18 cellular contexts compared by ENCODE assay signal in genomic region chr2:238509903-238510302, GRCh38.
DNase-seq lines count a peak whose midpoint lies in the region; ATAC-seq, FAIRE-seq and TF ChIP-seq lines count a peak whose summit lies in the region.
"Had no signal": no experiment of that assay in that cellular context is flagged by ENCODE, and none has a peak within 500 bp of the region (broad histone marks: within the 10 kb centered on the region; RNA-seq: fewer than 3 reads in every experiment).

No MANE protein-coding gene starts in this region.

- H3K27me3 ChIP-seq in HepG2 (ENCODE audit: control insufficient read depth in 1 of 2, insufficient read depth in 2 of 2, low read length in 2 of 2) (no peaks in the 10 kb centered on the region), right lobe of liver (no peaks in the 10 kb centered on the region), esophagus squamous epithelium (peaks cover 0 to 11% (median 0%) of the 10 kb centered on the region in 4 donors), right cardiac atrium (ENCODE audit: control insufficient read depth, insufficient read depth) (no peaks in the 10 kb centered on the region)

- WGBS in HepG2 (ENCODE audit: low lambda C conversion rate) = 77% methylated on average over 6 of the region's 7 CpGs
- 75% methylated on average over 2 of the region's 7 CpGs for WGBS in right lobe of liver (ENCODE audit: insufficient coverage, low coverage, low lambda C conversion rate, missing lambda C conversion rate)
- 82% methylated on average over 4 of the region's 7 CpGs; no CpG with 5 or more reads in 1 of the 2 donors for WGBS in esophagus squamous epithelium, 2 donors
- 84% methylated on average over 7 of the region's 7 CpGs for WGBS in right cardiac atrium

- intact Hi-C loops in HepG2 (cut with micrococcal nuclease; ENCODE audit: unreplicated experiment) (no loop called here), right lobe of liver (cut with DNase I) (no loop called here), esophagus squamous epithelium (cut with DNase I) (loop anchor here (10.0 kb wide), 1 partner anchor 275 kb away; no protein-coding TSS in a partner anchor), right cardiac atrium (cut with DNase I) (loop anchor here in 2 of 4 donors (5.0 to 10.0 kb wide), 3 partner anchors 95 to 275 kb away; no protein-coding TSS in a partner anchor)

- peak overlapping the region; percentile 48 for H3K27ac Mint-ChIP-seq in glutamatergic neuron (ENCODE audit: unreplicated experiment)
- H3K27ac Mint-ChIP-seq in nephron progenitor cell = no peak overlapping the region
- no peak overlapping the region for H3K27ac Mint-ChIP-seq in chondrocyte (ENCODE audit: unreplicated experiment)
- H3K27ac Mint-ChIP-seq: CD8-positive, alpha-beta T cell had no signal

- no peak overlapping the region for H3K27ac ChIP-seq in HepG2 (ENCODE audit: extremely low read length, insufficient read depth, low read length)
- no peak overlapping the region for H3K27ac ChIP-seq in right lobe of liver
- H3K27ac ChIP-seq in esophagus squamous epithelium = no peak overlapping the region
- H3K27ac ChIP-seq in right cardiac atrium (ENCODE audit: low read length) = no peak overlapping the region

- H3K4me3 ChIP-seq in HepG2 (replicated peaks in 1 of 3; ENCODE audit: insufficient read depth in 1 of 3, low read depth in 2 of 3, low read length in 3 of 3) (no peak overlapping the region), right lobe of liver (no peak overlapping the region), esophagus squamous epithelium (no peak overlapping the region), right cardiac atrium (ENCODE audit: low read length) (no peak overlapping the region)

- H3K79me2 ChIP-seq in HepG2 (ENCODE audit: insufficient read depth, low read length) = no peaks in the 10 kb centered on the region

- H3K27me3 Mint-ChIP-seq in glutamatergic neuron (ENCODE audit: unreplicated experiment) = no peaks in the 10 kb centered on the region
- H3K27me3 Mint-ChIP-seq in nephron progenitor cell (ENCODE audit: low read depth, poor library complexity) = no peaks in the 10 kb centered on the region
- H3K27me3 Mint-ChIP-seq in chondrocyte (ENCODE audit: low read depth) = peaks cover 3% of the 10 kb centered on the region

- no peaks in the 10 kb centered on the region for H3K36me3 ChIP-seq in HepG2 (replicated peaks in 1 of 2; ENCODE audit: control insufficient read depth in 1 of 2, insufficient read depth in 2 of 2, low read length in 2 of 2)
- no peaks in the 10 kb centered on the region for H3K36me3 ChIP-seq in right lobe of liver
- no peaks in the 10 kb centered on the region for H3K36me3 ChIP-seq in esophagus squamous epithelium

- peaks cover 41% of the 10 kb centered on the region for H3K4me1 ChIP-seq in HepG2 (ENCODE audit: insufficient read depth, low read length)
- no peaks in the 10 kb centered on the region for H3K4me1 ChIP-seq in right lobe of liver
- no peaks in the 10 kb centered on the region for H3K4me1 ChIP-seq in esophagus squamous epithelium
- no peaks in the 10 kb centered on the region for H3K4me1 ChIP-seq in right cardiac atrium (ENCODE audit: control insufficient read depth, insufficient read depth, low read length)

- POLR2A ChIA-PET in HepG2 (lab: Yijun Ruan, JAX) = no interaction called here

- H3K4me1 Mint-ChIP-seq in glutamatergic neuron (ENCODE audit: low read depth, unreplicated experiment) (peaks cover 12% of the 10 kb centered on the region), nephron progenitor cell (peaks cover 59% of the 10 kb centered on the region), chondrocyte (ENCODE audit: low read depth) (peaks cover 4% of the 10 kb centered on the region)

- in situ Hi-C loops in HepG2 (cut with HindIII; ENCODE audit: extremely low pct_ligation_motif_present, low pct_unique_long_range_greater_than_20kb) = no loop called here

- H2AFZ ChIP-seq in HepG2 (ENCODE audit: low read length) = no peak overlapping the region

- no peak for TF ChIP-seq RAD21 in HepG2 (CRISPR knock-in tag; IDR thresholded peaks at IDR 0.05)

- H3K9me3 Mint-ChIP-seq in glutamatergic neuron (ENCODE audit: unreplicated experiment) (no peaks in the 10 kb centered on the region), nephron progenitor cell (peaks cover 15% of the 10 kb centered on the region), chondrocyte (ENCODE audit: low read depth) (peaks cover 3% of the 10 kb centered on the region)
- H3K9me3 Mint-ChIP-seq: CD8-positive, alpha-beta T cell had no signal

- H3K9ac ChIP-seq in HepG2 (ENCODE audit: insufficient read depth, low read depth, low read length) = no peak overlapping the region

- ATAC-seq in HepG2 (no peak), right lobe of liver (no peak), right cardiac atrium (no peak)
- ATAC-seq: CD8-positive, alpha-beta T cell had no signal

- no peak for TF ChIP-seq POLR2A in HepG2 (IDR thresholded peaks at IDR 0.05; ENCODE audit: insufficient read depth in 1 of 2, low read depth in 2 of 2, low read length in 2 of 2)
- no peak for TF ChIP-seq POLR2A in right lobe of liver (IDR thresholded peaks at IDR 0.05)
- TF ChIP-seq POLR2A in esophagus squamous epithelium (IDR thresholded peaks at IDR 0.05) = no peak

- no peak for TF ChIP-seq EP300 in HepG2 (IDR thresholded peaks at IDR 0.05; ENCODE audit: low read depth in 2 of 2, low read length in 2 of 2)
- no peak for TF ChIP-seq EP300 in HepG2 (CRISPR knock-in tag; IDR thresholded peaks at IDR 0.05; ENCODE audit: borderline replicate concordance)

- H3K4me2 ChIP-seq in HepG2 (ENCODE audit: low read depth, low read length) = no peak overlapping the region

- H4K20me1 ChIP-seq in HepG2 (ENCODE audit: insufficient read depth, low read length) = no peaks in the 10 kb centered on the region

- CTCF ChIA-PET in HepG2 (lab: Yijun Ruan, JAX; ENCODE audit: low intra/inter-chr PET ratio, low total read pairs) = no interaction called here

- DNase-seq in HepG2 (ENCODE audit: low spot score) (no peak), right lobe of liver (no peak), glutamatergic neuron (no peak), nephron progenitor cell (no peak), chondrocyte (ENCODE audit: low spot score) (no peak), cortex of kidney (lab: John Stamatoyannopoulos, UW) (no peak), esophagus squamous epithelium (lab: John Stamatoyannopoulos, UW) (no peak), right cardiac atrium (no peak)
- DNase-seq: AML-193; C1 segment of cervical spinal cord; CD8-positive, alpha-beta T cell; Kasumi-1; NCI-H1694 treated with DMSO at 0.1 percent for 48 hours; NCI-H2081 treated with DMSO at 0.1 percent for 48 hours; NCI-H510A had no signal

- H3K4me3 Mint-ChIP-seq in glutamatergic neuron (ENCODE audit: unreplicated experiment) (no peak overlapping the region), nephron progenitor cell (peak overlapping the region; percentile 37), chondrocyte (ENCODE audit: unreplicated experiment) (no peak overlapping the region)
- H3K4me3 Mint-ChIP-seq: CD8-positive, alpha-beta T cell had no signal

- BruUV-seq in HepG2 (replicated peaks; lab: Mats Ljungman, UMichigan) = no TSS peak

- H3K36me3 Mint-ChIP-seq in glutamatergic neuron (ENCODE audit: unreplicated experiment) (peaks cover 6% of the 10 kb centered on the region), nephron progenitor cell (ENCODE audit: low read depth) (peaks cover 10% of the 10 kb centered on the region), chondrocyte (ENCODE audit: low read depth) (peaks cover 2% of the 10 kb centered on the region)
- H3K36me3 Mint-ChIP-seq: CD8-positive, alpha-beta T cell had no signal

- no peak for FAIRE-seq in HepG2 (lab: Jason Lieb, UNC)
- FAIRE-seq: G401.6, GM18507, HTR-8/SVneo had no signal

- TF ChIP-seq CTCF in HepG2 (CRISPR knock-in tag; IDR thresholded peaks at IDR 0.05) (no peak), right lobe of liver (IDR thresholded peaks at IDR 0.05) (no peak), glutamatergic neuron (IDR thresholded peaks at IDR 0.05; ENCODE audit: partially characterized antibody, unreplicated experiment) (no peak), nephron progenitor cell (IDR thresholded peaks at IDR 0.05) (no peak), chondrocyte (IDR thresholded peaks at IDR 0.05) (no peak), esophagus squamous epithelium (IDR thresholded peaks at IDR 0.05) (no peak)

- H3K9me3 ChIP-seq in HepG2 (ENCODE audit: low read length) (no peaks in the 10 kb centered on the region), right lobe of liver (no peaks in the 10 kb centered on the region), esophagus squamous epithelium (no peaks in the 10 kb centered on the region), right cardiac atrium (ENCODE audit: control insufficient read depth, low read length) (no peaks in the 10 kb centered on the region)

TF ChIP-seq in HepG2, 621 proteins besides CTCF, POLR2A, EP300 and RAD21 (continues in another document):
- TF ChIP-seq ZSCAN20 (CRISPR knock-in tag; IDR thresholded peaks at IDR 0.05; ENCODE audit: borderline replicate concordance) (no peak), ZBTB8A (CRISPR knock-in tag; IDR thresholded peaks at IDR 0.05; ENCODE audit: borderline replicate concordance, low read depth) (no peak), HNRNPLL (IDR thresholded peaks at IDR 0.05; ENCODE audit: low read depth, low read length, poor library complexity, severe bottlenecking) (peak; percentile 13), ZNF253 (CRISPR knock-in tag; IDR thresholded peaks at IDR 0.05; ENCODE audit: borderline replicate concordance) (no peak), PLRG1 (conservative IDR thresholded peaks at IDR 0.05) (no peak), ZFP36L2 (CRISPR knock-in tag; IDR thresholded peaks at IDR 0.05) (no peak)
